26 cellular contexts compared by ENCODE assay signal in the genomic region with DNA sequence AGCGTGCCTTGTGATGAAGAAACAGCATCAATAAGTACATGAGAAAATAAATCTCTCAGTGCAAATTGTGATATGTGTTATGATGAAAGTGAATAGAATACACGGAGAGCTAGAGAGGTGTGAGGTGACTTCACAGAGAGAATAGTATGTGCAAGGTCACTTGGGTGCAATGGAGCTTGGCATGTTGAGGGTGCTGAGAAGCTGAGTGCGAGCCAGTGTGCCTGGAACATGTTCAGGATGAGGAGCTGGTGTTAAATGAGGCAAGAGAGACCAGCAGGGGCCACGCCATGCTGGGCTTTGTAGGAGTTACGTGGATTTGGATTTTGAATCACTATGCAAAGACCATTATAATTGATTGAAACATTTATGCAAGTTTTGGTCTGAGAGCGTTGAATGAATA.
"Had no signal": no experiment of that assay in that cellular context is flagged by ENCODE, and none has a peak within 500 bp of the region (broad histone marks: within the 10 kb centered on the region; RNA-seq: fewer than 3 reads in every experiment).

No MANE protein-coding gene starts in this region.

- H3K27me3 ChIP-seq: colonic mucosa, gastrocnemius medialis, sigmoid colon, testis, tibial nerve, upper lobe of left lung had no signal

- DNase-seq: colonic mucosa; effector CD8-positive, alpha-beta T cell; endodermal cell; foreskin fibroblast; gastrocnemius medialis; hypothalamus; immature natural killer cell; islet precursor cell; kidney glomerular epithelial cell; left colon; mucosa of descending colon; naive B cell; sigmoid colon; stimulated activated CD4-positive, alpha-beta T cell treated with anti-CD3 and anti-CD28 coated beads, Interleukin-2, amount 100 ng/mL, for 24 hours; stimulated activated CD4-positive, alpha-beta T cell treated with anti-CD3 and anti-CD28 coated beads, Interleukin-4, amount 100 ng/mL, for 24 hours; stimulated activated naive CD8-positive, alpha-beta T cell treated with anti-CD3 and anti-CD28 coated beads, Interleukin-15, Interleukin-2, amounts not matched to agents 100 U/mL and 50 U/mL, for 24 hours; substantia nigra; testis; upper lobe of left lung had no signal

- H3K4me3 ChIP-seq: colonic mucosa, gastrocnemius medialis, lung, mucosa of descending colon, sigmoid colon, testis, tibial nerve, upper lobe of left lung had no signal

- H3K9me3 ChIP-seq: colonic mucosa, gastrocnemius medialis, mucosa of descending colon, sigmoid colon, testis, tibial nerve, upper lobe of left lung had no signal

- H3K27ac ChIP-seq: colonic mucosa, epithelial cell of prostate, gastrocnemius medialis, parathyroid adenoma, sigmoid colon, testis, tibial nerve, upper lobe of left lung had no signal

- ATAC-seq: esophagus mucosa; gastrocnemius medialis; left colon; mucosa of descending colon; natural killer cell treated with Interleukin-12 subunit alpha and Interleukin-12 subunit beta and Interleukin-15 and Interleukin-18, amount 100 ng/mL, for 72 hours; stimulated activated effector memory CD8-positive, alpha-beta T cell treated with anti-CD3 and anti-CD28 coated beads, Interleukin-12 subunit alpha, Interleukin-12 subunit beta, amount 100 ng/mL, for 72 hours; stimulated activated naive CD8-positive, alpha-beta T cell treated with anti-CD3 and anti-CD28 coated beads, Interleukin-15, Interleukin-2, amounts not matched to agents 100 U/mL and 50 U/mL, for 24 hours had no signal

- H3K4me1 ChIP-seq: colonic mucosa, gastrocnemius medialis, parathyroid adenoma, testis, upper lobe of left lung had no signal

- H3K36me3 ChIP-seq: colonic mucosa, gastrocnemius medialis, sigmoid colon, tibial nerve, upper lobe of left lung had no signal
